ENCODE assay signal across 1 cellular context in the genomic region with DNA sequence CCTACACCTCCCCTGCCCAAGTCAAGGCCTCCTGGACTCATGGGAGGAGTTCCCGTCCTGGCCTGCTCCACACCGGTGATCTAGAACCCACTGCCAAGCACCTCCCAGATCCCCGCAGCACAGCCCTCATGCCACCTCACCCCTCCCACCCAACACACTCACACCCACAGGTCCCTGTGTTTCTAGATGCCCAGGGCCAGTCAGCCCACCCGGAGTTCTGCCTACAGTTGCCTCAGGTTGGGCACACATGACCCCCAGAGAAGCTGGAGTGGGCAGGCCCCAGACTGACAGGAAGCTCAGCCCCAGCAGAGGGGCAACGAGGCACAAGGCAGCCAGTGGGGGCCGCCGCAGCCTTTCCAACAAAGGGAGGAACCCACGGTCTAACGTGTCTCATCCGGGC.
TF ChIP-seq lines count a peak whose summit lies in the region.

No MANE protein-coding gene starts in this region.

TF ChIP-seq in HepG2, 621 proteins besides CTCF, POLR2A, EP300 and RAD21 (continued from another document and continues in another):
- TF ChIP-seq ZBTB4 (CRISPR knock-in tag; IDR thresholded peaks at IDR 0.05; ENCODE audit: borderline replicate concordance) (no peak; the same call in 1 of the 2 replicates), AGO2 (optimal IDR thresholded peaks at IDR 0.05; ENCODE audit: low read depth, low read length) (peak; percentile 96), PRDM4 (CRISPR knock-in tag; IDR thresholded peaks at IDR 0.05; ENCODE audit: borderline replicate concordance) (no peak), KDM5B (CRISPR knock-in tag; IDR thresholded peaks at IDR 0.05; ENCODE audit: borderline replicate concordance) (peak; percentile 26; the same call in 1 of the 2 replicates), SRY (CRISPR knock-in tag; IDR thresholded peaks at IDR 0.05) (no peak), HES4 (CRISPR knock-in tag; IDR thresholded peaks at IDR 0.05; ENCODE audit: borderline replicate concordance) (peak; percentile 73), TBP (CRISPR knock-in tag; IDR thresholded peaks at IDR 0.05) (no peak), ZNF615 (CRISPR knock-in tag; IDR thresholded peaks at IDR 0.05; ENCODE audit: borderline replicate concordance) (no peak), ZNF292 (CRISPR knock-in tag; IDR thresholded peaks at IDR 0.05; ENCODE audit: borderline replicate concordance, low read depth) (no peak), ZNF17 (CRISPR knock-in tag; IDR thresholded peaks at IDR 0.05) (no peak), HDAC1 (CRISPR knock-in tag; IDR thresholded peaks at IDR 0.05) (no peak), ZNF350 (CRISPR knock-in tag; IDR thresholded peaks at IDR 0.05; ENCODE audit: borderline replicate concordance, low read depth) (no peak), ZNF225 (CRISPR knock-in tag; IDR thresholded peaks at IDR 0.05) (no peak), MAZ (IDR thresholded peaks at IDR 0.05; ENCODE audit: borderline replicate concordance, low read depth, low read length) (no peak), MAZ (CRISPR knock-in tag; IDR thresholded peaks at IDR 0.05; ENCODE audit: low read depth) (0 out of 2 replicates have a peak, but pooled peaks have one; percentile 34), ARID5B (CRISPR knock-in tag; IDR thresholded peaks at IDR 0.05) (no peak), MEIS1 (CRISPR knock-in tag; IDR thresholded peaks at IDR 0.05; ENCODE audit: borderline replicate concordance) (no peak), HDAC6 (IDR thresholded peaks at IDR 0.05; ENCODE audit: low read depth, low read length) (no peak), ZC3H4 (CRISPR knock-in tag; IDR thresholded peaks at IDR 0.05; ENCODE audit: borderline replicate concordance) (no peak), ZNF800 (CRISPR knock-in tag; IDR thresholded peaks at IDR 0.05) (no peak), ZNF160 (CRISPR knock-in tag; IDR thresholded peaks at IDR 0.05) (no peak), NFKB2 (CRISPR knock-in tag; IDR thresholded peaks at IDR 0.05; ENCODE audit: borderline replicate concordance) (0 out of 2 replicates have a peak, but pooled peaks have one; percentile 27)
- TF ChIP-seq, protein P1, sequence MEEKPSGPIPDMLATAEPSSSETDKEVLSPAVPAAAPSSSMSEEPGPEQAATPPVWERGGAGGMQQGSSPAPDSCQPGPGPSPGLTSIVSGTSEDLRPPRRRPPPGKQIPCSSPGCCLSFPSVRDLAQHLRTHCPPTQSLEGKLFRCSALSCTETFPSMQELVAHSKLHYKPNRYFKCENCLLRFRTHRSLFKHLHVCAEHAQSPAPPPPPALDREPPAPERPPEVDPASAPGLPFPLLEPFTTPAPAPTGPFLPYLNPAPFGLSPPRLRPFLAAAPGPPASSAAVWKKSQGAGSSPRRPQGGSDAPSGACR (CRISPR knock-in tag; IDR thresholded peaks at IDR 0.05): no peak
- TF ChIP-seq, protein P2, sequence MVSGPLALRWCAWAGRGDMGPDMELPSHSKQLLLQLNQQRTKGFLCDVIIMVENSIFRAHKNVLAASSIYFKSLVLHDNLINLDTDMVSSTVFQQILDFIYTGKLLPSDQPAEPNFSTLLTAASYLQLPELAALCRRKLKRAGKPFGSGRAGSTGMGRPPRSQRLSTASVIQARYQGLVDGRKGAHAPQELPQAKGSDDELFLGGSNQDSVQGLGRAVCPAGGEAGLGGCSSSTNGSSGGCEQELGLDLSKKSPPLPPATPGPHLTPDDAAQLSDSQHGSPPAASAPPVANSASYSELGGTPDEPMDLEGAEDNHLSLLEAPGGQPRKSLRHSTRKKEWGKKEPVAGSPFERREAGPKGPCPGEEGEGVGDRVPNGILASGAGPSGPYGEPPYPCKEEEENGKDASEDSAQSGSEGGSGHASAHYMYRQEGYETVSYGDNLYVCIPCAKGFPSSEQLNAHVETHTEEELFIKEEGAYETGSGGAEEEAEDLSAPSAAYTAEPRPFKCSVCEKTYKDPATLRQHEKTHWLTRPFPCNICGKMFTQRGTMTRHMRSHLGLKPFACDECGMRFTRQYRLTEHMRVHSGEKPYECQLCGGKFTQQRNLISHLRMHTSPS (CRISPR knock-in tag; IDR thresholded peaks at IDR 0.05; ENCODE audit: low read depth): no peak
- TF ChIP-seq, protein P3, sequence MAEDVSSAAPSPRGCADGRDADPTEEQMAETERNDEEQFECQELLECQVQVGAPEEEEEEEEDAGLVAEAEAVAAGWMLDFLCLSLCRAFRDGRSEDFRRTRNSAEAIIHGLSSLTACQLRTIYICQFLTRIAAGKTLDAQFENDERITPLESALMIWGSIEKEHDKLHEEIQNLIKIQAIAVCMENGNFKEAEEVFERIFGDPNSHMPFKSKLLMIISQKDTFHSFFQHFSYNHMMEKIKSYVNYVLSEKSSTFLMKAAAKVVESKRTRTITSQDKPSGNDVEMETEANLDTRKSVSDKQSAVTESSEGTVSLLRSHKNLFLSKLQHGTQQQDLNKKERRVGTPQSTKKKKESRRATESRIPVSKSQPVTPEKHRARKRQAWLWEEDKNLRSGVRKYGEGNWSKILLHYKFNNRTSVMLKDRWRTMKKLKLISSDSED (CRISPR knock-in tag; IDR thresholded peaks at IDR 0.05): no peak
- TF ChIP-seq, protein P4, sequence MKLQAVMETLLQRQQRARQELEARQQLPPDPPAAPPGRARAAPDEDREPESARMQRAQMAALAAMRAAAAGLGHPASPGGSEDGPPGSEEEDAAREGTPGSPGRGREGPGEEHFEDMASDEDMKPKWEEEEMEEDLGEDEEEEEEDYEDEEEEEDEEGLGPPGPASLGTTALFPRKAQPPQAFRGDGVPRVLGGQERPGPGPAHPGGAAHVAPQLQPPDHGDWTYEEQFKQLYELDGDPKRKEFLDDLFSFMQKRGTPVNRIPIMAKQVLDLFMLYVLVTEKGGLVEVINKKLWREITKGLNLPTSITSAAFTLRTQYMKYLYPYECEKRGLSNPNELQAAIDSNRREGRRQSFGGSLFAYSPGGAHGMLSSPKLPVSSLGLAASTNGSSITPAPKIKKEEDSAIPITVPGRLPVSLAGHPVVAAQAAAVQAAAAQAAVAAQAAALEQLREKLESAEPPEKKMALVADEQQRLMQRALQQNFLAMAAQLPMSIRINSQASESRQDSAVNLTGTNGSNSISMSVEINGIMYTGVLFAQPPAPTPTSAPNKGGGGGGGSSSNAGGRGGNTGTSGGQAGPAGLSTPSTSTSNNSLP (IDR thresholded peaks at IDR 0.05; ENCODE audit: low read depth, low read length): no peak
- TF ChIP-seq, protein P5, sequence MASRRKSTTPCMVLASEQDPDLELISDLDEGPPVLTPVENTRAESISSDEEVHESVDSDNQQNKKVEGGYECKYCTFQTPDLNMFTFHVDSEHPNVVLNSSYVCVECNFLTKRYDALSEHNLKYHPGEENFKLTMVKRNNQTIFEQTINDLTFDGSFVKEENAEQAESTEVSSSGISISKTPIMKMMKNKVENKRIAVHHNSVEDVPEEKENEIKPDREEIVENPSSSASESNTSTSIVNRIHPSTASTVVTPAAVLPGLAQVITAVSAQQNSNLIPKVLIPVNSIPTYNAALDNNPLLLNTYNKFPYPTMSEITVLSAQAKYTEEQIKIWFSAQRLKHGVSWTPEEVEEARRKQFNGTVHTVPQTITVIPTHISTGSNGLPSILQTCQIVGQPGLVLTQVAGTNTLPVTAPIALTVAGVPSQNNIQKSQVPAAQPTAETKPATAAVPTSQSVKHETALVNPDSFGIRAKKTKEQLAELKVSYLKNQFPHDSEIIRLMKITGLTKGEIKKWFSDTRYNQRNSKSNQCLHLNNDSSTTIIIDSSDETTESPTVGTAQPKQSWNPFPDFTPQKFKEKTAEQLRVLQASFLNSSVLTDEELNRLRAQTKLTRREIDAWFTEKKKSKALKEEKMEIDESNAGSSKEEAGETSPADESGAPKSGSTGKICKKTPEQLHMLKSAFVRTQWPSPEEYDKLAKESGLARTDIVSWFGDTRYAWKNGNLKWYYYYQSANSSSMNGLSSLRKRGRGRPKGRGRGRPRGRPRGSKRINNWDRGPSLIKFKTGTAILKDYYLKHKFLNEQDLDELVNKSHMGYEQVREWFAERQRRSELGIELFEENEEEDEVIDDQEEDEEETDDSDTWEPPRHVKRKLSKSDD (CRISPR knock-in tag; IDR thresholded peaks at IDR 0.05; ENCODE audit: low read depth): no peak
